ENCODE assay signal across 10 cellular contexts in genomic region chr11:128412847-128413791, GRCh38.
DNase-seq lines count a peak whose midpoint lies in the region; ATAC-seq, FAIRE-seq and TF ChIP-seq lines count a peak whose summit lies in the region.
"Had no signal": no experiment of that assay in that cellular context is flagged by ENCODE, and none has a peak within 500 bp of the region (broad histone marks: within the 10 kb centered on the region; RNA-seq: fewer than 3 reads in every experiment).

No MANE protein-coding gene starts in this region.

- ATAC-seq in GM19397 (IDR thresholded peaks at IDR 0.05; ENCODE audit: unreplicated experiment) = peak; percentile 88
- peak; percentile 68 for ATAC-seq in HG03045 (IDR thresholded peaks at IDR 0.05; ENCODE audit: unreplicated experiment)
- peak; percentile 44 for ATAC-seq in activated CD8-positive, alpha-beta T cell treated with anti-CD3 and anti-CD28 coated beads, Interleukin-2, amount 10 ng/mL, durations not matched to agents 7 days and 5 days

- TF ChIP-seq POLR2A in GM12892 (IDR thresholded peaks at IDR 0.05; ENCODE audit: low read depth, low read length) = no peak
- TF ChIP-seq POLR2A in uterus (IDR thresholded peaks at IDR 0.05) = no peak

- H3K4me3 Mint-ChIP-seq in activated CD8-positive, alpha-beta T cell treated with anti-CD3 and anti-CD28 coated beads, Interleukin-2, amount 10 ng/mL, durations not matched to agents 7 days and 5 days = no peak overlapping the region

- DNase-seq in GM12892 (ENCODE audit: insufficient read length) (no peak), NCI-H2081 treated with DMSO at 0.1 percent for 48 hours (lab: John Stamatoyannopoulos, UW) (no peak), uterus (no peak), pons (ENCODE audit: low spot score) (no peak), anterior cingulate cortex (lab: John Stamatoyannopoulos, UW) (no peak)
- DNase-seq in activated CD8-positive, alpha-beta T cell treated with anti-CD3 and anti-CD28 coated beads, Interleukin-2, amount 10 ng/mL, durations not matched to agents 7 days and 5 days = no peak
- DNase-seq: right lobe of liver had no signal

- intact Hi-C loops in uterus (cut with DNase I; ENCODE audit: low total_unique reads) = no loop called here

- FAIRE-seq in GM12892 (lab: Jason Lieb, UNC) = peak; percentile 95

- POLR2A ChIA-PET in activated CD8-positive, alpha-beta T cell treated with anti-CD3 and anti-CD28 coated beads, Interleukin-2, amount 10 ng/mL, durations not matched to agents 7 days and 5 days (lab: Charles Lee) = no interaction called here

- CTCF ChIA-PET in activated CD8-positive, alpha-beta T cell treated with anti-CD3 and anti-CD28 coated beads, Interleukin-2, amount 10 ng/mL, durations not matched to agents 7 days and 5 days (lab: Charles Lee) = interaction anchor here (0.6 to 2.4 kb wide), 4 partner anchors 10 to 216 kb away, joined by 3 to 10 read pairs (median 3); no protein-coding TSS in a partner anchor

- no peak overlapping the region for H3K4me3 ChIP-seq in uterus
- H3K4me3 ChIP-seq: cardiac muscle cell, right lobe of liver had no signal

- no peaks in the 10 kb centered on the region for H3K9me3 Mint-ChIP-seq in activated CD8-positive, alpha-beta T cell treated with anti-CD3 and anti-CD28 coated beads, Interleukin-2, amount 10 ng/mL, durations not matched to agents 7 days and 5 days (ENCODE audit: insufficient read depth)

- no peaks in the 10 kb centered on the region for H3K27me3 Mint-ChIP-seq in activated CD8-positive, alpha-beta T cell treated with anti-CD3 and anti-CD28 coated beads, Interleukin-2, amount 10 ng/mL, durations not matched to agents 7 days and 5 days (ENCODE audit: low read depth)

- no peak overlapping the region for H3K27ac ChIP-seq in uterus
- H3K27ac ChIP-seq: cardiac muscle cell, right lobe of liver had no signal

- no peaks in the 10 kb centered on the region for H3K36me3 ChIP-seq in uterus
- H3K36me3 ChIP-seq: cardiac muscle cell, right lobe of liver had no signal

- H3K4me1 ChIP-seq in uterus = peaks cover 5 to 14% of the 10 kb centered on the region in 2 donors
- H3K4me1 ChIP-seq: right lobe of liver had no signal

- no peaks in the 10 kb centered on the region for H3K9me3 ChIP-seq in uterus
- H3K9me3 ChIP-seq: right lobe of liver had no signal

- H3K36me3 Mint-ChIP-seq in activated CD8-positive, alpha-beta T cell treated with anti-CD3 and anti-CD28 coated beads, Interleukin-2, amount 10 ng/mL, durations not matched to agents 7 days and 5 days (ENCODE audit: low read depth) = no peaks in the 10 kb centered on the region

- no peak overlapping the region for H3K27ac Mint-ChIP-seq in activated CD8-positive, alpha-beta T cell treated with anti-CD3 and anti-CD28 coated beads, Interleukin-2, amount 10 ng/mL, durations not matched to agents 7 days and 5 days

- H3K4me1 Mint-ChIP-seq in activated CD8-positive, alpha-beta T cell treated with anti-CD3 and anti-CD28 coated beads, Interleukin-2, amount 10 ng/mL, durations not matched to agents 7 days and 5 days (ENCODE audit: low read depth) = peaks cover 26% of the 10 kb centered on the region

- TF ChIP-seq CTCF in uterus (IDR thresholded peaks at IDR 0.05) = no peak

- H3K27me3 ChIP-seq in uterus = no peaks in the 10 kb centered on the region
- H3K27me3 ChIP-seq: cardiac muscle cell, right lobe of liver had no signal
